ENCODE assay signal across 11 cellular contexts in the genomic region with DNA sequence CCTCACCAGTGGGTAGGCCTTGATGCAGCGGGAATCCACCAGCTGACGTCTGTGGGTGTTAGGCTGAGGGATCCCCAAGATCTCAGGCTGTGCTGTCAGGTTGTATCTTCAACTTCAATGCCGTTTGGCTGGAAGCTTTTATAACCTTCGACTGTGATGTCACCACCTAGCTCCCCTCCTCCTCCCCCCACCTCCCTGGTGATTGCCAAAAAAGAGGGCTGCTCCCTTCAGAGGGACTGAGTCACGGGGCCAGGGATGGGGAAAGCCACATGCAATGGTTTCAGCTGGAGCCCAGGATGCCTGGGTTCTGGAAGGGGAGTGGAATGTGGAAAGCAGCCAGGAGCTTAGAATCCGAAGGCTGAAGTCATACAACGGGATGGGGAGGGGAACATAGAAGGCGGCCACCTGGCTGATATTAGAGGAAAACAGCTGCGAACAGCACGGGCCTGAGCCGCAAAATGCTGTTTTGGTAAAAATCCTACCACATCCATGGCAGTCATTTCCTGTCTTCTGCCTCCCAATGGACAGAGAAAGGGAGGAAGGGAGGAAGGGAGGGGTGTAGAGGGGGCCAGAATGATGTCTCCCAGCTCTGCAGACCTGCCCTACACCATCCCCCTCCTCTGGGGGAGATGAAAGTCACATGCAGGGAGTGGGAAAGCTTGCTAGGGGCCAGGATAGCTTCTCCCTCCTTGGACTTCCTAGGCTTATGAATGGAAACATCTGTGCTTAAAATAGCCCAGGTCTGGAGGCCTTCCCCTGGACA. TPM values are rescaled to one million over a fixed set of nuclear protein-coding genes. Genes with fewer than 3 reads are reported as not detected.
A peak's percentile ranks its signal among the peaks of the same experiment; 100 is the strongest.
DNase-seq lines count a peak whose midpoint lies in the region; ATAC-seq and TF ChIP-seq lines count a peak whose summit lies in the region.
"Had no signal": no experiment of that assay in that cellular context is flagged by ENCODE, and none has a peak within 500 bp of the region (broad histone marks: within the 10 kb centered on the region; RNA-seq: fewer than 3 reads in every experiment).

Gene LRRN4CL, minus strand, starts transcription at position 110 of the 763 bp plus-strand sequence. CDS start 1,022 bp downstream, outside the sequence.

- no peaks in the 10 kb centered on the region for H3K27me3 ChIP-seq in A673 (replicated peaks; ENCODE audit: insufficient read depth, low read depth, low read length, poor library complexity)
- H3K27me3 ChIP-seq in NT2/D1 (ENCODE audit: insufficient read depth, insufficient read length) = no peaks in the 10 kb centered on the region
- H3K27me3 ChIP-seq in esophagus squamous epithelium = peaks cover 0 to 10% (median 0%) of the 10 kb centered on the region in 4 donors

- POLR2A ChIA-PET in A673 (lab: Charles Lee; ENCODE audit: low non-redundant PET) = interaction anchor here (0.6 kb wide), 1 partner anchor 49 kb away, joined by 13 read pairs; no protein-coding TSS in a partner anchor

- peak within 1 kb of the TSS; percentile 63 for H3K27ac ChIP-seq in A673 (ENCODE audit: low read depth, low read length, poor library complexity, severe bottlenecking)
- peak within 1 kb of the TSS; percentile 40 to 87 (median 65) for H3K27ac ChIP-seq in esophagus squamous epithelium

- peak within 1 kb of the TSS; percentile 55 to 89 (median 82) for H3K4me3 Mint-ChIP-seq in nephron

- H3K9me3 Mint-ChIP-seq in nephron = no peaks in the 10 kb centered on the region
- H3K9me3 Mint-ChIP-seq: activated T-helper 2 cell treated with anti-CD3 and anti-CD28 coated beads, Interferon-gamma antibody, Interleukin-2, Interleukin-4, amounts not matched to agents 10 μg/mL and 5 μg/mL and 100 μg/mL, durations not matched to agents 14 hours and 24 hours and 36 hours had no signal

- DNase-seq in A673 (ENCODE audit: low spot score) = peak; percentile 72
- no peak for DNase-seq in NT2/D1 (ENCODE audit: low read depth, low spot score)
- DNase-seq in esophagus squamous epithelium (lab: John Stamatoyannopoulos, UW) = no peak
- DNase-seq in SHP77 treated with DMSO at 0.1 percent for 48 hours (lab: John Stamatoyannopoulos, UW) = no peak
- DNase-seq in activated CD4-positive, alpha-beta T cell treated with anti-CD3 and anti-CD28 coated beads for 48 hours = no peak
- DNase-seq: islet precursor cell, NCI-H69 had no signal

- H3K4me1 ChIP-seq in A673 (ENCODE audit: insufficient read depth, low read length, poor library complexity, severe bottlenecking) = peaks cover 12% of the 10 kb centered on the region
- peaks cover 7% of the 10 kb centered on the region for H3K4me1 ChIP-seq in NT2/D1 (ENCODE audit: insufficient read depth, insufficient read length)
- peaks cover 0 to 51% (median 13%) of the 10 kb centered on the region in 3 donors for H3K4me1 ChIP-seq in esophagus squamous epithelium

- peak within 1 kb of the TSS; percentile 89 to 98 (median 95) for H3K27ac Mint-ChIP-seq in nephron
- H3K27ac Mint-ChIP-seq: activated T-helper 2 cell treated with anti-CD3 and anti-CD28 coated beads, Interferon-gamma antibody, Interleukin-2, Interleukin-4, amounts not matched to agents 10 μg/mL and 5 μg/mL and 100 μg/mL, durations not matched to agents 14 hours and 24 hours and 36 hours had no signal

- ATAC-seq in HG02571 (IDR thresholded peaks at IDR 0.05; ENCODE audit: unreplicated experiment) (no peak), HG02642 (IDR thresholded peaks at IDR 0.05; ENCODE audit: poor library complexity, unreplicated experiment) (no peak)

- H3K36me3 ChIP-seq in A673 (ENCODE audit: insufficient read depth, low read length, poor library complexity, severe bottlenecking) (peaks cover 39% of the 10 kb centered on the region), NT2/D1 (ENCODE audit: insufficient read depth, insufficient read length, low read length) (peaks cover 59% of the 10 kb centered on the region), esophagus squamous epithelium (peaks cover 8 to 35% (median 9%) of the 10 kb centered on the region in 3 donors)

- no peak within 1 kb of the TSS for H3K4me3 ChIP-seq in A673 (ENCODE audit: low read depth, low read length, poor library complexity, severe bottlenecking)
- no peak within 1 kb of the TSS for H3K4me3 ChIP-seq in NT2/D1 (ENCODE audit: insufficient read length, low read depth)
- H3K4me3 ChIP-seq in esophagus squamous epithelium = peak within 1 kb of the TSS in 3 of 4 donors; percentile 26 to 58 (median 36)

- H3K9ac ChIP-seq in NT2/D1 (ENCODE audit: insufficient read length, low read depth) = peak within 1 kb of the TSS; percentile 46

- peaks cover 28% of the 10 kb centered on the region for H3K36me3 Mint-ChIP-seq in nephron (ENCODE audit: low read depth)

- 29 to 34% methylated on average over 8 to 9 of the region's 11 CpGs for WGBS in esophagus squamous epithelium, 2 donors

- H3K9me3 ChIP-seq in A673 (ENCODE audit: low read depth, low read length, poor library complexity, severe bottlenecking) (no peaks in the 10 kb centered on the region), NT2/D1 (ENCODE audit: insufficient read depth, low read length) (no peaks in the 10 kb centered on the region), esophagus squamous epithelium (no peaks in the 10 kb centered on the region)

- intact Hi-C loops in A673 (cut with micrococcal nuclease; ENCODE audit: unreplicated experiment) = no loop called here
- intact Hi-C loops in esophagus squamous epithelium (cut with DNase I) = no loop called here

- CTCF ChIA-PET in A673 (lab: Charles Lee) = no interaction called here

- no TSS peak for BruUV-seq in A673 (replicated peaks; lab: Mats Ljungman, UMichigan)

- H3K27me3 Mint-ChIP-seq in nephron (ENCODE audit: low read depth) = peaks cover 2% of the 10 kb centered on the region

- H3K4me1 Mint-ChIP-seq in nephron = peaks cover 23% of the 10 kb centered on the region

- TF ChIP-seq CTCF in A673 (conservative IDR thresholded peaks at IDR 0.05; ENCODE audit: low read depth, low read length) (no peak), esophagus squamous epithelium (IDR thresholded peaks at IDR 0.05) (no peak), nephron (IDR thresholded peaks at IDR 0.05; ENCODE audit: unreplicated experiment in 3 of 3) (no peak)

- peak in 2 of 4 donors; percentile 34 to 43 for TF ChIP-seq POLR2A in esophagus squamous epithelium (IDR thresholded peaks at IDR 0.05)

RNA-seq across cellular contexts. Expression of gene LRRN4CL, which starts in this region (rescaled TPM):
- total RNA-seq in A673 (2021) (0.37 and 0.52 TPM in 2 replicates), esophagus squamous epithelium (10 to 100 TPM in 1 of 4 donors, 1 to 10 TPM in 2, under 1 TPM in 1; 0.27 to 12.0 (median 4.5) TPM)

Comparison
In these comparisons a context has a peak if more than half of its experiments do, and no peak if none do; other contexts are left out.
1. Peak in DNase-seq and H3K27ac ChIP-seq in A673; RNA of the gene not detected or under 1 TPM.
2. H3K4me3 ChIP-seq: peak in esophagus squamous epithelium (3 of 4); none in A673 (single experiment) and NT2/D1 (single experiment).